ENCODE assay signal across 18 cellular contexts in genomic region chr2:101040072-101040471, GRCh38. TPM values are rescaled to one million over a fixed set of nuclear protein-coding genes. Genes with fewer than 3 reads are reported as not detected.
DNase-seq lines count a peak whose midpoint lies in the region; ATAC-seq and TF ChIP-seq lines count a peak whose summit lies in the region.
"Had no signal": no experiment of that assay in that cellular context is flagged by ENCODE, and none has a peak within 500 bp of the region (broad histone marks: within the 10 kb centered on the region; RNA-seq: fewer than 3 reads in every experiment).

No MANE protein-coding gene starts in this region.

- intact Hi-C loops in Panc1 (cut with micrococcal nuclease; ENCODE audit: unreplicated experiment), result no loop called here

- H3K4me3 ChIP-seq in Panc1 (ENCODE audit: low read depth in 2 of 2, low read length in 2 of 2), result no peak overlapping the region
- H3K4me3 ChIP-seq in neutrophil (ENCODE audit: low read depth in 1 of 2, low read length in 1 of 2), result no peak overlapping the region
- H3K4me3 ChIP-seq in effector memory CD4-positive, alpha-beta T cell (ENCODE audit: insufficient read depth, low read depth, low read length, poor library complexity, severe bottlenecking), result no peak overlapping the region
- H3K4me3 ChIP-seq: GM23338 had no signal

- H3K27ac Mint-ChIP-seq in nephron progenitor cell, result peak overlapping the region; percentile 36
- H3K27ac Mint-ChIP-seq: CD4-positive, alpha-beta memory T cell; GM23338; HFFc6; IgD-negative memory B cell had no signal

- peaks cover 6% of the 10 kb centered on the region for H3K27me3 Mint-ChIP-seq in nephron progenitor cell (ENCODE audit: low read depth, poor library complexity)

- peaks cover 25% of the 10 kb centered on the region for H3K4me1 Mint-ChIP-seq in nephron progenitor cell
- H3K4me1 Mint-ChIP-seq: CD4-positive, alpha-beta memory T cell had no signal

- CTCF ChIA-PET in Panc1 (lab: Charles Lee), result interaction anchor here (1.5 kb wide), 1 partner anchor 165 kb away, joined by 3 read pairs; no protein-coding TSS in a partner anchor

- H3K27me3 ChIP-seq in Panc1 (ENCODE audit: control insufficient read depth, insufficient read depth, low read length) (no peaks in the 10 kb centered on the region), neutrophil (no peaks in the 10 kb centered on the region), foreskin keratinocyte (no peaks in the 10 kb centered on the region)
- H3K27me3 ChIP-seq in effector memory CD4-positive, alpha-beta T cell (replicated peaks; ENCODE audit: control insufficient read depth, insufficient read depth, low read length, poor library complexity, severe bottlenecking), result no peaks in the 10 kb centered on the region
- H3K27me3 ChIP-seq: BE2C had no signal

- POLR2A ChIA-PET in Panc1 (lab: Charles Lee), result no interaction called here

- H3K9me3 Mint-ChIP-seq in nephron progenitor cell, result no peaks in the 10 kb centered on the region
- H3K9me3 Mint-ChIP-seq: GM23338, HFFc6, IgD-negative memory B cell had no signal

- ATAC-seq in Panc1 (no peak), foreskin keratinocyte (no peak), GM18861 (IDR thresholded peaks at IDR 0.05; ENCODE audit: unreplicated experiment) (no peak)
- ATAC-seq: GM23338, HCT116 had no signal

- H3K9me3 ChIP-seq in Panc1 (ENCODE audit: control insufficient read depth, insufficient read depth, low read depth, low read length), result no peaks in the 10 kb centered on the region
- H3K9me3 ChIP-seq in neutrophil, result no peaks in the 10 kb centered on the region
- no peaks in the 10 kb centered on the region for H3K9me3 ChIP-seq in effector memory CD4-positive, alpha-beta T cell (ENCODE audit: control insufficient read depth, low read length)
- H3K9me3 ChIP-seq: BE2C had no signal

- DNase-seq in Panc1 (ENCODE audit: low read depth, low spot score) (no peak), nephron progenitor cell (no peak), foreskin keratinocyte (no peak)
- no peak for DNase-seq in stimulated activated CD4-positive, alpha-beta T cell treated with anti-CD3 and anti-CD28 coated beads, Interleukin-2, amount 100 ng/mL, for 48 hours
- no peak for DNase-seq in effector memory CD4-positive, alpha-beta T cell
- DNase-seq: ACHN; CD4-positive, alpha-beta memory T cell; DMS153; DMS79; GDM1; HFFc6 had no signal

- no peak overlapping the region for H3K4me3 Mint-ChIP-seq in nephron progenitor cell
- H3K4me3 Mint-ChIP-seq: CD4-positive, alpha-beta memory T cell; GM23338; HFFc6; IgD-negative memory B cell had no signal

- H3K27ac ChIP-seq in Panc1 (ENCODE audit: low read length) (0 out of 2 replicates have a peak overlapping the region, but pooled peaks have one; percentile 15), neutrophil (peak overlapping the region; percentile 83), foreskin keratinocyte (no peak overlapping the region)
- no peak overlapping the region for H3K27ac ChIP-seq in effector memory CD4-positive, alpha-beta T cell (ENCODE audit: insufficient read depth, low read length, poor library complexity, severe bottlenecking)
- H3K27ac ChIP-seq: C4-2B had no signal

- in situ Hi-C loops in Panc1 (cut with HindIII; ENCODE audit: low pct_unique_long_range_greater_than_20kb, low sequenced_read_pairs), result no loop called here

- H3K36me3 ChIP-seq in Panc1 (ENCODE audit: control insufficient read depth, insufficient read depth, low read length) (peaks cover 51% of the 10 kb centered on the region), neutrophil (peaks cover 26% of the 10 kb centered on the region)
- H3K36me3 ChIP-seq in effector memory CD4-positive, alpha-beta T cell (ENCODE audit: control insufficient read depth, insufficient read depth, low read length), result no peaks in the 10 kb centered on the region

- TF ChIP-seq CTCF in Panc1 (IDR thresholded peaks at IDR 0.05) (no peak), nephron progenitor cell (IDR thresholded peaks at IDR 0.05) (no peak), neutrophil (IDR thresholded peaks at IDR 0.05) (no peak), foreskin keratinocyte (conservative IDR thresholded peaks at IDR 0.05) (no peak)

- peaks cover 24% of the 10 kb centered on the region for H3K36me3 Mint-ChIP-seq in nephron progenitor cell (ENCODE audit: low read depth)
- H3K36me3 Mint-ChIP-seq: CD4-positive, alpha-beta memory T cell; IgD-negative memory B cell had no signal

- BruUV-seq in Panc1 (replicated peaks; lab: Mats Ljungman, UMichigan), result no TSS peak

- H3K4me1 ChIP-seq in Panc1 (ENCODE audit: control insufficient read depth, insufficient read depth, low read length), result peaks cover 9% of the 10 kb centered on the region; the same call in 1 of the 2 replicates
- peaks cover 64 to 65% of the 10 kb centered on the region in 2 experiments for H3K4me1 ChIP-seq in neutrophil (ENCODE audit: control insufficient read depth in 1 of 2, insufficient read depth in 1 of 2, low read depth in 1 of 2, low read length in 1 of 2)
- no peaks in the 10 kb centered on the region for H3K4me1 ChIP-seq in foreskin keratinocyte
- no peaks in the 10 kb centered on the region for H3K4me1 ChIP-seq in effector memory CD4-positive, alpha-beta T cell (ENCODE audit: control insufficient read depth, insufficient read depth, low read length, poor library complexity, severe bottlenecking)

RNA-seq across cellular contexts. Expression of gene RPL31, which starts 38.0 kb away (rescaled TPM):
- total RNA-seq in Panc1 (2021; ENCODE audit: unreplicated experiment) (682 TPM), foreskin keratinocyte (1,987 and 1,990 TPM in 2 replicates)
- polyA plus RNA-seq in Panc1 (2012; ENCODE audit: insufficient read length), result 1,449 TPM
- polyA plus RNA-seq in foreskin keratinocyte, result 3,345 and 3,370 TPM in 2 replicates

Comparison
In these comparisons a context has a peak if more than half of its experiments do, and no peak if none do; other contexts are left out.
1. H3K27ac ChIP-seq: peak in Panc1 (single experiment) and neutrophil (single experiment); none in foreskin keratinocyte (single experiment) and effector memory CD4-positive, alpha-beta T cell (single experiment).